In genomic region chr14:92105845-92106094, GRCh38 we compare ENCODE assay signal across 8 cellular contexts. TPM values are rescaled to one million over a fixed set of nuclear protein-coding genes. Genes with fewer than 3 reads are reported as not detected.
DNase-seq lines count a peak whose midpoint lies in the region; ATAC-seq and TF ChIP-seq lines count a peak whose summit lies in the region.

No MANE protein-coding gene starts in this region.

- H3K27ac ChIP-seq in DND-41 (ENCODE audit: low read length) (peak overlapping the region; percentile 94), HUES6 (ENCODE audit: low read depth, low read length) (no peak overlapping the region; the same call in 1 of the 2 replicates)

- H3K79me2 ChIP-seq in DND-41 (ENCODE audit: insufficient read depth, low read length): peaks cover 55% of the 10 kb centered on the region

- H3K4me2 ChIP-seq in DND-41 (ENCODE audit: insufficient read depth, low read length): peak overlapping the region; percentile 79

- H3K4me1 ChIP-seq in DND-41 (ENCODE audit: insufficient read depth, low read length): peaks cover 40% of the 10 kb centered on the region
- H3K4me1 ChIP-seq in HUES6 (ENCODE audit: control insufficient read depth, insufficient read depth, low read length): peaks cover 24% of the 10 kb centered on the region; the same call in 1 of the 2 replicates

- peaks cover 15% of the 10 kb centered on the region; the same call in 1 of the 2 replicates for H4K20me1 ChIP-seq in DND-41 (ENCODE audit: insufficient read depth, low read length)

- ATAC-seq in DND-41 (ENCODE audit: insufficient read depth, low read depth) (peak; percentile 15), GM19438 (IDR thresholded peaks at IDR 0.05; ENCODE audit: low read depth, unreplicated experiment) (peak; percentile 10)

- TF ChIP-seq CTCF in DND-41 (IDR thresholded peaks at IDR 0.05; ENCODE audit: borderline replicate concordance, extremely low read depth, low read length, poor library complexity, severe bottlenecking) (no peak), foreskin fibroblast (IDR thresholded peaks at IDR 0.05; ENCODE audit: low read depth, low read length) (no peak)

- DNase-seq in DND-41 (no peak), foreskin fibroblast (peak; percentile 32 to 62), occipital lobe (lab: John Stamatoyannopoulos, UW) (peak; percentile 58), NCI-H524 (lab: John Stamatoyannopoulos, UW) (no peak), NCI-H1417 (lab: John Stamatoyannopoulos, UW) (no peak)
- DNase-seq in activated CD4-positive, alpha-beta T cell treated with anti-CD3 and anti-CD28 coated beads, Interleukin-2, amount 50 U/mL, for 48 hours: peak; percentile 18 to 29

- peak overlapping the region; percentile 78 to 81 for H3K4me3 ChIP-seq in DND-41 (ENCODE audit: low read depth in 1 of 2, low read length in 2 of 2)
- peak overlapping the region; percentile 91 for H3K4me3 ChIP-seq in HUES6 (ENCODE audit: low read depth, low read length)
- peak overlapping the region; percentile 72 to 94 for H3K4me3 ChIP-seq in foreskin fibroblast (ENCODE audit: low read depth in 1 of 2, low read length in 2 of 2)

- H3K9ac ChIP-seq in DND-41 (ENCODE audit: low read depth, low read length): peak overlapping the region; percentile 78
- H3K9ac ChIP-seq in HUES6 (ENCODE audit: low read length): peak overlapping the region; percentile 82

- H3K36me3 ChIP-seq in DND-41 (ENCODE audit: insufficient read depth, low read length): no peaks in the 10 kb centered on the region
- H3K36me3 ChIP-seq in HUES6 (ENCODE audit: control insufficient read depth, insufficient read depth, low read length): no peaks in the 10 kb centered on the region

- H3K9me3 ChIP-seq in DND-41 (ENCODE audit: insufficient read depth, low read length, severe bottlenecking) (no peaks in the 10 kb centered on the region), HUES6 (ENCODE audit: control insufficient read depth, insufficient read depth, low read depth, low read length) (no peaks in the 10 kb centered on the region)

- H3K27me3 ChIP-seq in DND-41 (ENCODE audit: insufficient read depth, low read length, poor library complexity): no peaks in the 10 kb centered on the region
- H3K27me3 ChIP-seq in HUES6 (ENCODE audit: control insufficient read depth, insufficient read depth, low read length): no peaks in the 10 kb centered on the region

- H2AFZ ChIP-seq in DND-41 (ENCODE audit: low read depth, low read length): peak overlapping the region; percentile 74

RNA-seq across cellular contexts. Expression of gene ATXN3, which starts 0.6 kb away (rescaled TPM):
- total RNA-seq in occipital lobe: 35.1 TPM

RNA-seq across cellular contexts. Expression of gene NDUFB1, which starts 15.7 kb away (rescaled TPM):
- 158 TPM for total RNA-seq in occipital lobe

RNA-seq across cellular contexts. Expression of gene CPSF2, which starts 16.0 kb away (rescaled TPM):
- 19.3 TPM for total RNA-seq in occipital lobe

Comparison
In these comparisons a context has a peak if more than half of its experiments do, and no peak if none do; other contexts are left out.
1. DNase-seq: peak in activated CD4-positive, alpha-beta T cell treated with anti-CD3 and anti-CD28 coated beads, Interleukin-2, amount 50 U/mL, for 48 hours (2 of 2), foreskin fibroblast (2 of 2) and occipital lobe (single experiment); none in DND-41 (single experiment), NCI-H524 (0 of 2) and NCI-H1417 (0 of 3).
2. Peak in every context shown above with its lines, with median percentiles within 50 percentile points of each other: H3K4me3 ChIP-seq.